In genomic region chr12:65882504-65882903, GRCh38 we compare ENCODE assay signal across 11 cellular contexts. TPM values are rescaled to one million over a fixed set of nuclear protein-coding genes. Genes with fewer than 3 reads are reported as not detected.
A peak's percentile ranks its signal among the peaks of the same experiment; 100 is the strongest.
DNase-seq lines count a peak whose midpoint lies in the region; ATAC-seq, FAIRE-seq and TF ChIP-seq lines count a peak whose summit lies in the region.
"Had no signal": no experiment of that assay in that cellular context is flagged by ENCODE, and none has a peak within 500 bp of the region (broad histone marks: within the 10 kb centered on the region; RNA-seq: fewer than 3 reads in every experiment).

No MANE protein-coding gene starts in this region.

- peaks cover 11% of the 10 kb centered on the region for H3K36me3 Mint-ChIP-seq in GM23338 (ENCODE audit: low read depth)

- peaks cover 9% of the 10 kb centered on the region for H3K27me3 Mint-ChIP-seq in GM23338 (ENCODE audit: insufficient read depth, low read depth, poor library complexity)

- H3K36me3 ChIP-seq in GM23338 (ENCODE audit: insufficient read depth) = no peaks in the 10 kb centered on the region
- H3K36me3 ChIP-seq in adipocyte (ENCODE audit: control insufficient read depth, insufficient read depth, low read length, severe bottlenecking) = peaks cover 3% of the 10 kb centered on the region
- H3K36me3 ChIP-seq in kidney (ENCODE audit: control insufficient read depth in 1 of 2, insufficient read depth in 2 of 2, low read length in 2 of 2) = no peaks in the 10 kb centered on the region
- H3K36me3 ChIP-seq: prostate gland had no signal

- H3K4me1 ChIP-seq in GM23338 (ENCODE audit: insufficient read depth) = peaks cover 22% of the 10 kb centered on the region
- peaks cover 50% of the 10 kb centered on the region for H3K4me1 ChIP-seq in adipocyte (ENCODE audit: control insufficient read depth, insufficient read depth, low read length)
- peaks cover 4 to 7% of the 10 kb centered on the region in 2 donors for H3K4me1 ChIP-seq in kidney (ENCODE audit: control insufficient read depth in 1 of 2, insufficient read depth in 1 of 2, low read depth in 1 of 2, low read length in 2 of 2)
- H3K4me1 ChIP-seq: prostate gland had no signal

- no peak overlapping the region for H3K4me3 Mint-ChIP-seq in GM23338

- H3K79me2 ChIP-seq in GM23338 (replicated peaks; ENCODE audit: insufficient read depth) = peaks cover 14% of the 10 kb centered on the region

- H3K9me2 ChIP-seq in GM23338 (ENCODE audit: insufficient read depth) = peaks cover 7% of the 10 kb centered on the region; the same call in 1 of the 2 replicates

- no peak for FAIRE-seq in kidney (lab: Jason Lieb, UNC)

- H3K4me3 ChIP-seq in GM23338 (no peak overlapping the region), adipocyte (ENCODE audit: low read length) (peak overlapping the region; percentile 89), kidney (ENCODE audit: low read length in 2 of 2) (peak overlapping the region in 1 of 2 donors; percentile 63), skin epidermis (peak overlapping the region in 4 of 7 experiments; percentile 11 to 34 (median 25))
- H3K4me3 ChIP-seq: prostate gland had no signal

- peak overlapping the region; percentile 47; the same call in 1 of the 2 replicates for H3K27ac Mint-ChIP-seq in GM23338

- no peak for ATAC-seq in GM23338
- ATAC-seq in GM19324 (IDR thresholded peaks at IDR 0.05; ENCODE audit: low FRiP score, unreplicated experiment) = no peak
- ATAC-seq in HG03457 (IDR thresholded peaks at IDR 0.05; ENCODE audit: unreplicated experiment) = no peak

- H3K9ac ChIP-seq in adipocyte (ENCODE audit: low read length) (peak overlapping the region; percentile 91), kidney (ENCODE audit: low read length in 2 of 2) (no peak overlapping the region)

- TF ChIP-seq CTCF in GM23338 (conservative IDR thresholded peaks at IDR 0.05; ENCODE audit: low read depth in 2 of 2) = no peak
- no peak for TF ChIP-seq CTCF in kidney (IDR thresholded peaks at IDR 0.05; ENCODE audit: borderline replicate concordance, extremely low read depth, insufficient read depth)

- H3K27ac ChIP-seq in GM23338 (ENCODE audit: low read depth) (no peak overlapping the region), kidney (ENCODE audit: low read depth in 2 of 2, low read length in 2 of 2) (peak overlapping the region; percentile 73 to 88), skin epidermis (peak overlapping the region in 13 of 21 experiments; percentile 0 to 81 (median 55))

- H3F3A ChIP-seq in GM23338 (replicated peaks; ENCODE audit: low read depth) = no peaks in the 10 kb centered on the region

- peaks cover 46% of the 10 kb centered on the region for H3K4me1 Mint-ChIP-seq in GM23338

- H3K9me3 Mint-ChIP-seq in GM23338 = no peaks in the 10 kb centered on the region

- H3K9me3 ChIP-seq in adipocyte (ENCODE audit: control insufficient read depth, low read length) (no peaks in the 10 kb centered on the region), kidney (ENCODE audit: control insufficient read depth in 1 of 2, low read length in 2 of 2) (no peaks in the 10 kb centered on the region)
- H3K9me3 ChIP-seq: prostate gland had no signal

- DNase-seq in GM23338 (ENCODE audit: low spot score) (no peak), adipocyte (ENCODE audit: low read depth) (no peak), kidney (no peak), epidermal melanocyte (ENCODE audit: insufficient read length, low spot score) (no peak), EL (no peak)
- DNase-seq: DMS 273 treated with DMSO at 0.1 percent for 48 hours, NCI-H1048 had no signal

- intact Hi-C loops in kidney (cut with DNase I) = no loop called here

- H2AFZ ChIP-seq in GM23338 = no peak overlapping the region

- no peaks in the 10 kb centered on the region for H4K20me1 ChIP-seq in GM23338 (replicated peaks; ENCODE audit: insufficient read depth)

- no peak overlapping the region for H3K4me2 ChIP-seq in GM23338

- H3K27me3 ChIP-seq in GM23338 (ENCODE audit: insufficient read depth) = no peaks in the 10 kb centered on the region
- H3K27me3 ChIP-seq in adipocyte (replicated peaks; ENCODE audit: control insufficient read depth, insufficient read depth, low read length) = no peaks in the 10 kb centered on the region

TF ChIP-seq in GM23338, 12 proteins besides CTCF, POLR2A, EP300 and RAD21 (continues in another document):
- no peak for TF ChIP-seq EZH2 (IDR thresholded peaks at IDR 0.05; ENCODE audit: low read depth, unreplicated experiment)
- no peak for TF ChIP-seq ZNF114 (CRISPR knock-in tag; IDR thresholded peaks at IDR 0.05)
- no peak for TF ChIP-seq STAT1 (IDR thresholded peaks at IDR 0.05; ENCODE audit: unreplicated experiment)
- no peak for TF ChIP-seq ETS1 (IDR thresholded peaks at IDR 0.05)
- TF ChIP-seq POLR2AphosphoS5 (IDR thresholded peaks at IDR 0.05; ENCODE audit: low read depth) = no peak
- no peak for TF ChIP-seq REST (IDR thresholded peaks at IDR 0.05; ENCODE audit: unreplicated experiment)
- TF ChIP-seq ZNF331 (CRISPR knock-in tag; IDR thresholded peaks at IDR 0.05; ENCODE audit: low read depth) = no peak
- TF ChIP-seq EZH2phosphoT487 (IDR thresholded peaks at IDR 0.05; ENCODE audit: unreplicated experiment) = no peak
- no peak for TF ChIP-seq CREB1 (CRISPR knock-in tag; IDR thresholded peaks at IDR 0.05; ENCODE audit: low read depth)

RNA-seq across cellular contexts. Expression of gene HMGA2, which starts 58.2 kb away (rescaled TPM):
- 86.0 and 94.8 TPM in 2 replicates for total RNA-seq in GM23338 (2014; rRNA removed; shearing (Covaris generic))
- 43.9 and 50.4 TPM in 2 replicates for polyA plus RNA-seq in GM23338 (2016; fragmentation: Nextera tagmentation; extraction: Ambion mirVana)
- 0.98 TPM for total RNA-seq in kidney
- 0.11 TPM for polyA plus RNA-seq in kidney (ENCODE audit: insufficient read depth, low read depth, low replicate concordance)

Comparison
In these comparisons a context has a peak if more than half of its experiments do, and no peak if none do; other contexts are left out.
1. RNA of gene HMGA2, which starts 58.2 kb away (total RNA-seq): 86.0 to 94.8 TPM in GM23338; 0.98 TPM in kidney (single experiment); every median in the first group is over 10 times any median in the second.